In the genomic region with DNA sequence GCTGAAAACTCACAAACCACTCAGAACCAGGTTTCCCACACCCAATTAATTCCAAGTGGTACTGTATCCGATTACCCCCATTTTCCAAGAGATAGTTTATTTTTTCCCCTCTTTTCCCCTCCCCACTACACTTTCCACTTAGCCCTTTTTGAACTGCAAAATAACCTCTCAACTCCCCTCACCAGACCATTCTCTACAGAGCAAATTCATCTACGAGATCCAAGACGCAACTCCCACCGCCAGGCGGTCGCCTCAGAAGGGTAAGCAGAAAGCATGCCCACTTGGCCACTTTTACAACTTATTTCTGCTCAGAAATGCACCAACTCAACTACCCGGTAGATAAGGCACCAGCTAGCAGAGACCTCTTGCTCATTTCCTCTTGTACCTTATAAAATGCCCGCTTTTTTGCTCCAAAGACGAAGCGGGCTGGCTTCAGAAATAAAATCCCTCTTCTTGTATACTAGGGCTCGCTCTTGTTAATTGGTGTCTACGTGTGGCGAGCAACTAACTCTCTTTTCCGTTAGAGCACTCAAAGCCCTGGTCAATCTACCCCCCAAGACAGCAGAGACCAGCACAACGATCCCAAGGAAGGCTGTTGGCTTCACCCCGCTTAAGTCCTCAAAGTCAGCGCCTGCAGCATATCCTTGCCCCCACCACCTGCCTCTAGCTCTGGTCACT, we compare ENCODE assay signal across 7 cellular contexts. TPM values are rescaled to one million over a fixed set of nuclear protein-coding genes. Genes with fewer than 3 reads are reported as not detected.
DNase-seq lines count a peak whose midpoint lies in the region; ATAC-seq and TF ChIP-seq lines count a peak whose summit lies in the region.

No MANE protein-coding gene starts in this region.

- no peaks in the 10 kb centered on the region for H3K27me3 Mint-ChIP-seq in activated naive CD4-positive, alpha-beta T cell treated with anti-CD3 and anti-CD28 coated beads, Interleukin-2, amount 10 ng/mL, durations not matched to agents 7 days and 5 days

- H3K4me3 ChIP-seq in right atrium auricular region (peak overlapping the region; percentile 74 to 75), skeletal muscle tissue (ENCODE audit: low read length in 3 of 3) (peak overlapping the region; percentile 97 to 98 (median 98))

- H3K9me3 Mint-ChIP-seq in activated naive CD4-positive, alpha-beta T cell treated with anti-CD3 and anti-CD28 coated beads, Interleukin-2, amount 10 ng/mL, durations not matched to agents 7 days and 5 days = no peaks in the 10 kb centered on the region

- peak in 1 of 2 donors; percentile 44 for TF ChIP-seq CTCF in right atrium auricular region (IDR thresholded peaks at IDR 0.05)

- H3K4me1 Mint-ChIP-seq in activated naive CD4-positive, alpha-beta T cell treated with anti-CD3 and anti-CD28 coated beads, Interleukin-2, amount 10 ng/mL, durations not matched to agents 7 days and 5 days = peaks cover 13% of the 10 kb centered on the region

- DNase-seq in NOMO-1 treated with dmso at 0.1 percent for 144 hours (lab: John Stamatoyannopoulos, UW; ENCODE audit: unreplicated experiment) (peak; percentile 34), right atrium auricular region (ENCODE audit: low spot score) (peak; percentile 61)
- peak; percentile 60 for DNase-seq in activated naive CD4-positive, alpha-beta T cell treated with anti-CD3 and anti-CD28 coated beads, Interleukin-2, amount 10 ng/mL, durations not matched to agents 7 days and 5 days

- peak overlapping the region; percentile 94 to 98 for H3K27ac ChIP-seq in right atrium auricular region
- peak overlapping the region; percentile 98 for H3K27ac ChIP-seq in skeletal muscle tissue (ENCODE audit: low read depth, low read length)

- ATAC-seq in GM18502 (IDR thresholded peaks at IDR 0.05; ENCODE audit: poor library complexity, unreplicated experiment) (peak; percentile 17), HG02623 (IDR thresholded peaks at IDR 0.05; ENCODE audit: unreplicated experiment) (peak; percentile 1), HG02798 (IDR thresholded peaks at IDR 0.05; ENCODE audit: poor library complexity, unreplicated experiment) (no peak)

- H3K9ac ChIP-seq in skeletal muscle tissue (ENCODE audit: low read depth in 1 of 3, low read length in 3 of 3) = peak overlapping the region; percentile 88 to 98 (median 93)

- H3K36me3 Mint-ChIP-seq in activated naive CD4-positive, alpha-beta T cell treated with anti-CD3 and anti-CD28 coated beads, Interleukin-2, amount 10 ng/mL, durations not matched to agents 7 days and 5 days = peaks cover 11% of the 10 kb centered on the region

- no peaks in the 10 kb centered on the region for H3K36me3 ChIP-seq in right atrium auricular region
- H3K36me3 ChIP-seq in skeletal muscle tissue (ENCODE audit: control insufficient read depth in 3 of 3, insufficient read depth in 3 of 3, low read length in 3 of 3) = no peaks in the 10 kb centered on the region

- H3K4me1 ChIP-seq in right atrium auricular region = peaks cover 0 to 38% of the 10 kb centered on the region in 2 donors
- H3K4me1 ChIP-seq in skeletal muscle tissue (ENCODE audit: control insufficient read depth in 3 of 3, insufficient read depth in 3 of 3, low read length in 3 of 3) = peaks cover 18 to 30% (median 28%) of the 10 kb centered on the region in 3 donors

- H3K27ac Mint-ChIP-seq in activated naive CD4-positive, alpha-beta T cell treated with anti-CD3 and anti-CD28 coated beads, Interleukin-2, amount 10 ng/mL, durations not matched to agents 7 days and 5 days = no peak overlapping the region

- CTCF ChIA-PET in activated naive CD4-positive, alpha-beta T cell treated with anti-CD3 and anti-CD28 coated beads, Interleukin-2, amount 10 ng/mL, durations not matched to agents 7 days and 5 days (lab: Charles Lee) = interaction anchor here (0.6 to 2.2 kb wide), 9 partner anchors 14 to 247 kb away, joined by 3 to 9 read pairs (median 4); a partner anchor contains a TSS

- H3K27me3 ChIP-seq in right atrium auricular region (no peaks in the 10 kb centered on the region), skeletal muscle tissue (ENCODE audit: control insufficient read depth in 3 of 3, insufficient read depth in 3 of 3, low read length in 3 of 3) (no peaks in the 10 kb centered on the region)

- H3K4me3 Mint-ChIP-seq in activated naive CD4-positive, alpha-beta T cell treated with anti-CD3 and anti-CD28 coated beads, Interleukin-2, amount 10 ng/mL, durations not matched to agents 7 days and 5 days = no peak overlapping the region

- no peaks in the 10 kb centered on the region for H3K9me3 ChIP-seq in right atrium auricular region
- H3K9me3 ChIP-seq in skeletal muscle tissue (ENCODE audit: control insufficient read depth in 3 of 3, low read length in 3 of 3) = no peaks in the 10 kb centered on the region

RNA-seq across cellular contexts. Expression of a gene that starts 0.9 kb away (rescaled TPM):
- total RNA-seq in right atrium auricular region = 10 to 100 TPM; 29.8 to 33.3 TPM
- total RNA-seq in skeletal muscle tissue = 44.9 TPM
